In genomic region chr10:114544045-114544659, GRCh38 we compare ENCODE assay signal across 8 cellular contexts.
DNase-seq lines count a peak whose midpoint lies in the region; ATAC-seq lines count a peak whose summit lies in the region.

No MANE protein-coding gene starts in this region.

- H3K27ac ChIP-seq in caudate nucleus (ENCODE audit: low read depth, low read length), result no peak overlapping the region

- no peaks in the 10 kb centered on the region for H3K27me3 Mint-ChIP-seq in activated CD4-positive, alpha-beta T cell treated with anti-CD3 and anti-CD28 coated beads, Interleukin-2, amount 10 ng/mL, durations not matched to agents 7 days and 5 days

- H3K27ac Mint-ChIP-seq in activated CD4-positive, alpha-beta T cell treated with anti-CD3 and anti-CD28 coated beads, Interleukin-2, amount 10 ng/mL, durations not matched to agents 7 days and 5 days, result peak overlapping the region; percentile 97

- H3K4me1 Mint-ChIP-seq in activated CD4-positive, alpha-beta T cell treated with anti-CD3 and anti-CD28 coated beads, Interleukin-2, amount 10 ng/mL, durations not matched to agents 7 days and 5 days, result peaks cover 95% of the 10 kb centered on the region

- H3K9me3 Mint-ChIP-seq in activated CD4-positive, alpha-beta T cell treated with anti-CD3 and anti-CD28 coated beads, Interleukin-2, amount 10 ng/mL, durations not matched to agents 7 days and 5 days, result no peaks in the 10 kb centered on the region

- peak; percentile 97 for ATAC-seq in GM19372 (IDR thresholded peaks at IDR 0.05; ENCODE audit: low read depth, unreplicated experiment)
- ATAC-seq in HG03378 (IDR thresholded peaks at IDR 0.05; ENCODE audit: unreplicated experiment), result peak; percentile 98

- CTCF ChIA-PET in activated CD4-positive, alpha-beta T cell treated with anti-CD3 and anti-CD28 coated beads, Interleukin-2, amount 10 ng/mL, durations not matched to agents 7 days and 5 days (lab: Charles Lee), result interaction anchor here (0.8 to 6.0 kb wide), 8 partner anchors 10 to 854 kb away, joined by 3 to 51 read pairs (median 4); no protein-coding TSS in a partner anchor

- H3K4me3 Mint-ChIP-seq in activated CD4-positive, alpha-beta T cell treated with anti-CD3 and anti-CD28 coated beads, Interleukin-2, amount 10 ng/mL, durations not matched to agents 7 days and 5 days, result peak overlapping the region; percentile 76

- H3K36me3 Mint-ChIP-seq in activated CD4-positive, alpha-beta T cell treated with anti-CD3 and anti-CD28 coated beads, Interleukin-2, amount 10 ng/mL, durations not matched to agents 7 days and 5 days (ENCODE audit: low read depth), result peaks cover 1% of the 10 kb centered on the region

- POLR2A ChIA-PET in activated CD4-positive, alpha-beta T cell treated with anti-CD3 and anti-CD28 coated beads, Interleukin-2, amount 10 ng/mL, durations not matched to agents 7 days and 5 days (lab: Charles Lee), result interaction anchor here (0.6 to 1.1 kb wide), 4 partner anchors 17 to 257 kb away, joined by 3 to 10 read pairs (median 5); no protein-coding TSS in a partner anchor

- DNase-seq in activated CD4-positive, alpha-beta T cell treated with anti-CD3 and anti-CD28 coated beads, Interleukin-2, amount 10 ng/mL, durations not matched to agents 7 days and 5 days, result peak; percentile 89
- peak; percentile 68 for DNase-seq in kidney tubule cell (ENCODE audit: low spot score)
- DNase-seq in caudate nucleus (lab: John Stamatoyannopoulos, UW), result no peak
- DNase-seq in SIG-M5 (lab: John Stamatoyannopoulos, UW), result no peak
- DNase-seq in NCI-H146 (lab: John Stamatoyannopoulos, UW), result no peak
- no peak for DNase-seq in Ammon's horn (ENCODE audit: low spot score)

Comparison
In these comparisons a context has a peak if more than half of its experiments do, and no peak if none do; other contexts are left out.
1. DNase-seq: peak in activated CD4-positive, alpha-beta T cell treated with anti-CD3 and anti-CD28 coated beads, Interleukin-2, amount 10 ng/mL, durations not matched to agents 7 days and 5 days (single experiment) and kidney tubule cell (single experiment); none in caudate nucleus (0 of 61), SIG-M5 (single experiment), NCI-H146 (single experiment) and Ammon's horn (single experiment).